1 cellular context compared by ENCODE assay signal in the genomic region with DNA sequence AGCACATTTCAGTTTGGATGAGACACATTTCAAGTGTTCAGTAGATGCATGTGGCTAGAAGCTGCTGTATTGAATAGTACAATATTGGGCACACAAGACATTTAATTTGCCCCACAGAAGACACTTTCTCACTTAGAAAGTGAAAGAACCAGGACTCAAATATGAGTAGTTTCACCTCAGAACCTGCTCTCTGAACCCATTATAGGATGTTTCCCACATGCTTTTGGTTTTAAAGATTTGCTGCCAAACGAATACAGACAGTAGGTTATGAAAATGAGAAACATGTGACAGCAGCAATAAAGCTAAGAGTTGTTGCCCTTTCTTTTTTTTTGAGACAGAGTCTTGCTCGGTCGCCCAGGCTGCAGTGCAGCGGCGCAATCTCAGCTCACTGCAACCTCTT.
TF ChIP-seq lines count a peak whose summit lies in the region.

No MANE protein-coding gene starts in this region.

TF ChIP-seq in GM23338, 12 proteins besides CTCF, POLR2A, EP300 and RAD21 (continued from another document):
- TF ChIP-seq, protein P1, sequence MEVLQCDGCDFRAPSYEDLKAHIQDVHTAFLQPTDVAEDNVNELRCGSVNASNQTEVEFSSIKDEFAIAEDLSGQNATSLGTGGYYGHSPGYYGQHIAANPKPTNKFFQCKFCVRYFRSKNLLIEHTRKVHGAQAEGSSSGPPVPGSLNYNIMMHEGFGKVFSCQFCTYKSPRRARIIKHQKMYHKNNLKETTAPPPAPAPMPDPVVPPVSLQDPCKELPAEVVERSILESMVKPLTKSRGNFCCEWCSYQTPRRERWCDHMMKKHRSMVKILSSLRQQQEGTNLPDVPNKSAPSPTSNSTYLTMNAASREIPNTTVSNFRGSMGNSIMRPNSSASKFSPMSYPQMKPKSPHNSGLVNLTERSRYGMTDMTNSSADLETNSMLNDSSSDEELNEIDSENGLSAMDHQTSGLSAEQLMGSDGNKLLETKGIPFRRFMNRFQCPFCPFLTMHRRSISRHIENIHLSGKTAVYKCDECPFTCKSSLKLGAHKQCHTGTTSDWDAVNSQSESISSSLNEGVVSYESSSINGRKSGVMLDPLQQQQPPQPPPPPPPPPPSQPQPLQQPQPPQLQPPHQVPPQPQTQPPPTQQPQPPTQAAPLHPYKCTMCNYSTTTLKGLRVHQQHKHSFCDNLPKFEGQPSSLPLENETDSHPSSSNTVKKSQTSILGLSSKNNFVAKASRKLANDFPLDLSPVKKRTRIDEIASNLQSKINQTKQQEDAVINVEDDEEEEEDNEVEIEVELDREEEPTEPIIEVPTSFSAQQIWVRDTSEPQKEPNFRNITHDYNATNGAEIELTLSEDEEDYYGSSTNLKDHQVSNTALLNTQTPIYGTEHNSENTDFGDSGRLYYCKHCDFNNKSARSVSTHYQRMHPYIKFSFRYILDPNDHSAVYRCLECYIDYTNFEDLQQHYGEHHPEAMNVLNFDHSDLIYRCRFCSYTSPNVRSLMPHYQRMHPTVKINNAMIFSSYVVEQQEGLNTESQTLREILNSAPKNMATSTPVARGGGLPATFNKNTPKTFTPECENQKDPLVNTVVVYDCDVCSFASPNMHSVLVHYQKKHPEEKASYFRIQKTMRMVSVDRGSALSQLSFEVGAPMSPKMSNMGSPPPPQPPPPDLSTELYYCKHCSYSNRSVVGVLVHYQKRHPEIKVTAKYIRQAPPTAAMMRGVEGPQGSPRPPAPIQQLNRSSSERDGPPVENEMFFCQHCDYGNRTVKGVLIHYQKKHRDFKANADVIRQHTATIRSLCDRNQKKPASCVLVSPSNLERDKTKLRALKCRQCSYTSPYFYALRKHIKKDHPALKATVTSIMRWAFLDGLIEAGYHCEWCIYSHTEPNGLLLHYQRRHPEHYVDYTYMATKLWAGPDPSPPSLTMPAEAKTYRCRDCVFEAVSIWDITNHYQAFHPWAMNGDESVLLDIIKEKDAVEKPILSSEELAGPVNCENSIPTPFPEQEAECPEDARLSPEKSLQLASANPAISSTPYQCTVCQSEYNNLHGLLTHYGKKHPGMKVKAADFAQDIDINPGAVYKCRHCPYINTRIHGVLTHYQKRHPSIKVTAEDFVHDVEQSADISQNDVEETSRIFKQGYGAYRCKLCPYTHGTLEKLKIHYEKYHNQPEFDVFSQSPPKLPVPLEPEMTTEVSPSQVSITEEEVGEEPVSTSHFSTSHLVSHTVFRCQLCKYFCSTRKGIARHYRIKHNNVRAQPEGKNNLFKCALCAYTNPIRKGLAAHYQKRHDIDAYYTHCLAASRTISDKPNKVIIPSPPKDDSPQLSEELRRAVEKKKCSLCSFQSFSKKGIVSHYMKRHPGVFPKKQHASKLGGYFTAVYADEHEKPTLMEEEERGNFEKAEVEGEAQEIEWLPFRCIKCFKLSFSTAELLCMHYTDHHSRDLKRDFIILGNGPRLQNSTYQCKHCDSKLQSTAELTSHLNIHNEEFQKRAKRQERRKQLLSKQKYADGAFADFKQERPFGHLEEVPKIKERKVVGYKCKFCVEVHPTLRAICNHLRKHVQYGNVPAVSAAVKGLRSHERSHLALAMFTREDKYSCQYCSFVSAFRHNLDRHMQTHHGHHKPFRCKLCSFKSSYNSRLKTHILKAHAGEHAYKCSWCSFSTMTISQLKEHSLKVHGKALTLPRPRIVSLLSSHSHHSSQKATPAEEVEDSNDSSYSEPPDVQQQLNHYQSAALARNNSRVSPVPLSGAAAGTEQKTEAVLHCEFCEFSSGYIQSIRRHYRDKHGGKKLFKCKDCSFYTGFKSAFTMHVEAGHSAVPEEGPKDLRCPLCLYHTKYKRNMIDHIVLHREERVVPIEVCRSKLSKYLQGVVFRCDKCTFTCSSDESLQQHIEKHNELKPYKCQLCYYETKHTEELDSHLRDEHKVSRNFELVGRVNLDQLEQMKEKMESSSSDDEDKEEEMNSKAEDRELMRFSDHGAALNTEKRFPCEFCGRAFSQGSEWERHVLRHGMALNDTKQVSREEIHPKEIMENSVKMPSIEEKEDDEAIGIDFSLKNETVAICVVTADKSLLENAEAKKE (CRISPR knock-in tag; IDR thresholded peaks at IDR 0.05): no peak
- TF ChIP-seq ZNF114 (CRISPR knock-in tag; IDR thresholded peaks at IDR 0.05): no peak
- no peak for TF ChIP-seq ETS1 (IDR thresholded peaks at IDR 0.05)
- TF ChIP-seq ZNF331 (CRISPR knock-in tag; IDR thresholded peaks at IDR 0.05; ENCODE audit: low read depth): no peak
- TF ChIP-seq NANOG (IDR thresholded peaks at IDR 0.05; ENCODE audit: borderline replicate concordance): no peak
- TF ChIP-seq EZH2phosphoT487 (IDR thresholded peaks at IDR 0.05; ENCODE audit: unreplicated experiment): no peak
- TF ChIP-seq, protein P2, sequence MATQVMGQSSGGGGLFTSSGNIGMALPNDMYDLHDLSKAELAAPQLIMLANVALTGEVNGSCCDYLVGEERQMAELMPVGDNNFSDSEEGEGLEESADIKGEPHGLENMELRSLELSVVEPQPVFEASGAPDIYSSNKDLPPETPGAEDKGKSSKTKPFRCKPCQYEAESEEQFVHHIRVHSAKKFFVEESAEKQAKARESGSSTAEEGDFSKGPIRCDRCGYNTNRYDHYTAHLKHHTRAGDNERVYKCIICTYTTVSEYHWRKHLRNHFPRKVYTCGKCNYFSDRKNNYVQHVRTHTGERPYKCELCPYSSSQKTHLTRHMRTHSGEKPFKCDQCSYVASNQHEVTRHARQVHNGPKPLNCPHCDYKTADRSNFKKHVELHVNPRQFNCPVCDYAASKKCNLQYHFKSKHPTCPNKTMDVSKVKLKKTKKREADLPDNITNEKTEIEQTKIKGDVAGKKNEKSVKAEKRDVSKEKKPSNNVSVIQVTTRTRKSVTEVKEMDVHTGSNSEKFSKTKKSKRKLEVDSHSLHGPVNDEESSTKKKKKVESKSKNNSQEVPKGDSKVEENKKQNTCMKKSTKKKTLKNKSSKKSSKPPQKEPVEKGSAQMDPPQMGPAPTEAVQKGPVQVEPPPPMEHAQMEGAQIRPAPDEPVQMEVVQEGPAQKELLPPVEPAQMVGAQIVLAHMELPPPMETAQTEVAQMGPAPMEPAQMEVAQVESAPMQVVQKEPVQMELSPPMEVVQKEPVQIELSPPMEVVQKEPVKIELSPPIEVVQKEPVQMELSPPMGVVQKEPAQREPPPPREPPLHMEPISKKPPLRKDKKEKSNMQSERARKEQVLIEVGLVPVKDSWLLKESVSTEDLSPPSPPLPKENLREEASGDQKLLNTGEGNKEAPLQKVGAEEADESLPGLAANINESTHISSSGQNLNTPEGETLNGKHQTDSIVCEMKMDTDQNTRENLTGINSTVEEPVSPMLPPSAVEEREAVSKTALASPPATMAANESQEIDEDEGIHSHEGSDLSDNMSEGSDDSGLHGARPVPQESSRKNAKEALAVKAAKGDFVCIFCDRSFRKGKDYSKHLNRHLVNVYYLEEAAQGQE (IDR thresholded peaks at IDR 0.05; ENCODE audit: unreplicated experiment): no peak
